11 cellular contexts compared by ENCODE assay signal in genomic region chr3:170144437-170144843, GRCh38.
A peak's percentile ranks its signal among the peaks of the same experiment; 100 is the strongest.
DNase-seq lines count a peak whose midpoint lies in the region; ATAC-seq, FAIRE-seq and TF ChIP-seq lines count a peak whose summit lies in the region.
"Had no signal": no experiment of that assay in that cellular context is flagged by ENCODE, and none has a peak within 500 bp of the region (broad histone marks: within the 10 kb centered on the region; RNA-seq: fewer than 3 reads in every experiment).

No MANE protein-coding gene starts in this region.

- DNase-seq in DND-41 (no peak), RCC 7860 (ENCODE audit: low spot score) (peak; percentile 24), tibial artery (no peak), DMS79 treated with DMSO at 0.1 percent for 48 hours (lab: John Stamatoyannopoulos, UW) (no peak), NCI-H82 (lab: John Stamatoyannopoulos, UW) (no peak), COLO668 (lab: John Stamatoyannopoulos, UW; ENCODE audit: unreplicated experiment) (no peak)
- DNase-seq: stimulated activated naive CD4-positive, alpha-beta T cell treated with Interleukin-2 at 50 U/mL for 16 hours; T-helper 2 cell had no signal

- no peak overlapping the region for H3K4me2 ChIP-seq in DND-41 (ENCODE audit: insufficient read depth, low read length)

- intact Hi-C loops in tibial artery (cut with DNase I; ENCODE audit: low total_unique reads) = no loop called here

- FAIRE-seq in RCC 7860 (lab: Jason Lieb, UNC) = no peak

- H3K79me2 ChIP-seq in DND-41 (ENCODE audit: insufficient read depth, low read length) = peaks cover 79% of the 10 kb centered on the region

- no peak overlapping the region for H2AFZ ChIP-seq in DND-41 (ENCODE audit: low read depth, low read length)

- H3K27me3 ChIP-seq in DND-41 (ENCODE audit: insufficient read depth, low read length, poor library complexity) (no peaks in the 10 kb centered on the region), tibial artery (no peaks in the 10 kb centered on the region)

- no peaks in the 10 kb centered on the region for H3K4me1 ChIP-seq in DND-41 (ENCODE audit: insufficient read depth, low read length)
- H3K4me1 ChIP-seq in tibial artery = peaks cover 0 to 8% (median 0%) of the 10 kb centered on the region in 4 donors
- H3K4me1 ChIP-seq: prostate gland had no signal

- TF ChIP-seq CTCF in DND-41 (IDR thresholded peaks at IDR 0.05; ENCODE audit: borderline replicate concordance, extremely low read depth, low read length, poor library complexity, severe bottlenecking) = no peak
- no peak for TF ChIP-seq CTCF in tibial artery (IDR thresholded peaks at IDR 0.05)

- H3K9me3 ChIP-seq in DND-41 (ENCODE audit: insufficient read depth, low read length, severe bottlenecking) (no peaks in the 10 kb centered on the region), tibial artery (no peaks in the 10 kb centered on the region)
- H3K9me3 ChIP-seq: prostate gland had no signal

- no peak for ATAC-seq in DND-41 (ENCODE audit: insufficient read depth, low read depth)
- peak; percentile 96 for ATAC-seq in GM19351 (IDR thresholded peaks at IDR 0.05; ENCODE audit: unreplicated experiment)
- peak; percentile 97 for ATAC-seq in HG02981 (IDR thresholded peaks at IDR 0.05; ENCODE audit: unreplicated experiment)

- H3K4me3 ChIP-seq in DND-41 (ENCODE audit: low read depth in 1 of 2, low read length in 2 of 2) (no peak overlapping the region), tibial artery (no peak overlapping the region)
- H3K4me3 ChIP-seq: prostate gland had no signal

- H3K9ac ChIP-seq in DND-41 (ENCODE audit: low read depth, low read length) = no peak overlapping the region

- H3K36me3 ChIP-seq in DND-41 (ENCODE audit: insufficient read depth, low read length) (peaks cover 51% of the 10 kb centered on the region), tibial artery (peaks cover 15 to 26% (median 22%) of the 10 kb centered on the region in 3 donors)
- H3K36me3 ChIP-seq: prostate gland had no signal

- peak overlapping the region; percentile 18; the same call in 1 of the 2 replicates for H3K27ac ChIP-seq in DND-41 (ENCODE audit: low read length)
- no peak overlapping the region for H3K27ac ChIP-seq in tibial artery
- H3K27ac ChIP-seq: prostate gland had no signal

- peaks cover 4% of the 10 kb centered on the region; the same call in 1 of the 2 replicates for H4K20me1 ChIP-seq in DND-41 (ENCODE audit: insufficient read depth, low read length)
